In genomic region chr2:179574061-179574519, GRCh38 we compare ENCODE assay signal across 14 cellular contexts.
"Had no signal": no experiment of that assay in that cellular context is flagged by ENCODE, and none has a peak within 500 bp of the region (broad histone marks: within the 10 kb centered on the region; RNA-seq: fewer than 3 reads in every experiment).

No MANE protein-coding gene starts in this region.

- H3K4me3 ChIP-seq: colonic mucosa, psoas muscle, sigmoid colon had no signal

- H3K4me1 Mint-ChIP-seq: activated naive CD8-positive, alpha-beta T cell treated with anti-CD3 and anti-CD28 coated beads, Interleukin-2, amount 50 U/mL, for 24 hours; naive thymus-derived CD8-positive, alpha-beta T cell had no signal

- H3K27me3 Mint-ChIP-seq: activated naive CD8-positive, alpha-beta T cell treated with anti-CD3 and anti-CD28 coated beads, Interleukin-2, amount 50 U/mL, for 24 hours; type B pancreatic cell had no signal

- H3K27me3 ChIP-seq: colonic mucosa, sigmoid colon had no signal

- DNase-seq: activated CD4-positive, alpha-beta T cell treated with anti-CD3 and anti-CD28 coated beads for 48 hours; activated naive CD4-positive, alpha-beta T cell; activated naive CD8-positive, alpha-beta T cell treated with anti-CD3 and anti-CD28 coated beads, Interleukin-2, amount 50 U/mL, for 24 hours; colonic mucosa; effector CD8-positive, alpha-beta T cell; naive thymus-derived CD8-positive, alpha-beta T cell; psoas muscle; sigmoid colon; stimulated activated CD4-positive, alpha-beta T cell treated with anti-CD3 and anti-CD28 coated beads, Interleukin-12 subunit alpha, Interleukin-12 subunit beta, amount 100 ng/mL, for 4 hours; stimulated activated naive CD4-positive, alpha-beta T cell had no signal

- H3K27ac Mint-ChIP-seq: activated naive CD8-positive, alpha-beta T cell treated with anti-CD3 and anti-CD28 coated beads, Interleukin-2, amount 50 U/mL, for 24 hours; activated T-helper 1 cell treated with anti-CD3 and anti-CD28 coated beads, Interleukin-12 subunit alpha, Interleukin-12 subunit beta, Interleukin-2, Interleukin-4 antibody, amounts not matched to agents 30 ng/mL and 10 ng/mL and 1 ng/mL, durations not matched to agents 14 hours and 24 hours and 36 hours; naive thymus-derived CD8-positive, alpha-beta T cell; T-helper 1 cell treated with Interleukin-12 subunit alpha and Interleukin-12 subunit beta and Interleukin-4 antibody, amounts not matched to agents 30 μg/mL and 1 μg/mL, for 36 hours; type B pancreatic cell; WTC11 had no signal

- H3K9me3 Mint-ChIP-seq: activated naive CD8-positive, alpha-beta T cell treated with anti-CD3 and anti-CD28 coated beads, Interleukin-2, amount 50 U/mL, for 24 hours; activated T-helper 1 cell treated with anti-CD3 and anti-CD28 coated beads, Interleukin-12 subunit alpha, Interleukin-12 subunit beta, Interleukin-2, Interleukin-4 antibody, amounts not matched to agents 30 ng/mL and 10 ng/mL and 1 ng/mL, durations not matched to agents 14 hours and 24 hours and 36 hours; naive thymus-derived CD8-positive, alpha-beta T cell; T-helper 1 cell treated with Interleukin-12 subunit alpha and Interleukin-12 subunit beta and Interleukin-4 antibody, amounts not matched to agents 30 μg/mL and 1 μg/mL, for 36 hours; WTC11 had no signal

- H3K4me1 ChIP-seq: colonic mucosa, sigmoid colon had no signal

- H3K36me3 Mint-ChIP-seq: naive thymus-derived CD8-positive, alpha-beta T cell; type B pancreatic cell; WTC11 had no signal

- H3K36me3 ChIP-seq: colonic mucosa, sigmoid colon had no signal

- H3K9me3 ChIP-seq: colonic mucosa, psoas muscle, sigmoid colon had no signal

- H3K4me3 Mint-ChIP-seq: activated naive CD8-positive, alpha-beta T cell treated with anti-CD3 and anti-CD28 coated beads, Interleukin-2, amount 50 U/mL, for 24 hours; activated T-helper 1 cell treated with anti-CD3 and anti-CD28 coated beads, Interleukin-12 subunit alpha, Interleukin-12 subunit beta, Interleukin-2, Interleukin-4 antibody, amounts not matched to agents 30 ng/mL and 10 ng/mL and 1 ng/mL, durations not matched to agents 14 hours and 24 hours and 36 hours; naive thymus-derived CD8-positive, alpha-beta T cell; T-helper 1 cell treated with Interleukin-12 subunit alpha and Interleukin-12 subunit beta and Interleukin-4 antibody, amounts not matched to agents 30 μg/mL and 1 μg/mL, for 36 hours; type B pancreatic cell; WTC11 had no signal

- H3K27ac ChIP-seq: colonic mucosa, psoas muscle, sigmoid colon had no signal
